In the genomic region with DNA sequence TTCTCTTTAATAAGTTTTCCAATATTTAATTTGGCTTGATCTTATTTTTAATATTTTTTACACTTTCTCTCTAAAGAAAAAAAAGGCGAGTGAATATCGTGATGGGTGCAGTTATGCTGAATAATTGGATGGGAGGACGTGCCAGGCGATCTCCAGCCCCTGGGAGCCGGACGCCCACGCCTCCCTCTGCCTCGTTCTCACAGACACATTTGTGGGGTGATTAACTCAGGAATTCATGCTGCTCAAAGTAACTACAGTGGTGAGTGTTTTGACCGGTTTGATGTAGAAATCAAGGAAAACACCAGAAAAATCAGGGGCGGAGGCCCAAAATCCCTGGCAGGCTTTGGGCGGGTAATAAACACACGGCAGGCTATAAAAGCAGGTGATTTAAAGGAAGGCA, we compare ENCODE assay signal across 12 cellular contexts.
"Had no signal": no experiment of that assay in that cellular context is flagged by ENCODE, and none has a peak within 500 bp of the region (broad histone marks: within the 10 kb centered on the region; RNA-seq: fewer than 3 reads in every experiment).

No MANE protein-coding gene starts in this region.

- H3K4me3 ChIP-seq: dorsolateral prefrontal cortex, spleen had no signal

- H3K9me3 ChIP-seq: esophagus muscularis mucosa had no signal

- DNase-seq: activated B cell treated with CpG ODN at 0.5 μM for 24 hours; activated CD4-positive, alpha-beta T cell treated with anti-CD3 and anti-CD28 coated beads, Interleukin-2, amount 10 ng/mL, durations not matched to agents 7 days and 5 days; activated CD8-positive, alpha-beta memory T cell treated with anti-CD3 and anti-CD28 coated beads for 24 hours; activated naive CD4-positive, alpha-beta T cell treated with Interleukin-2 at 50 U/mL for 16 hours; dorsolateral prefrontal cortex; kidney; natural killer cell; SHP77 treated with DMSO at 0.1 percent for 48 hours; spleen; stimulated activated CD4-positive, alpha-beta T cell treated with anti-CD3 and anti-CD28 coated beads, Interleukin-2, amount 100 ng/mL, for 24 hours; stimulated activated naive CD4-positive, alpha-beta T cell treated with Interleukin-2 at 50 U/mL for 16 hours had no signal

- H3K4me1 ChIP-seq: spleen had no signal

- ATAC-seq: natural killer cell had no signal

- H3K36me3 ChIP-seq: esophagus muscularis mucosa, spleen had no signal

- H3K27ac ChIP-seq: spleen had no signal
